Comparison of ENCODE assay signal across 13 cellular contexts in genomic region chr14:21281932-21282331, GRCh38. TPM values are rescaled to one million over a fixed set of nuclear protein-coding genes. Genes with fewer than 3 reads are reported as not detected.
"Had no signal": no experiment of that assay in that cellular context is flagged by ENCODE, and none has a peak within 500 bp of the region (broad histone marks: within the 10 kb centered on the region; RNA-seq: fewer than 3 reads in every experiment).

No MANE protein-coding gene starts in this region.

RNA-seq across cellular contexts. Expression of gene RPGRIP1, which starts 2.0 kb away (rescaled TPM):
- total RNA-seq: activated B cell treated with CpG ODN at 0.5 μM for 24 hours; activated CD4-positive, alpha-beta T cell treated with anti-CD3 and anti-CD28 coated beads, Interleukin-2, amount 10 ng/mL, durations not matched to agents 24 days and 14 days; activated CD8-positive, alpha-beta memory T cell treated with anti-CD3 and anti-CD28 coated beads for 36 hours; activated CD8-positive, alpha-beta T cell treated with anti-CD3 and anti-CD28 coated beads for 36 hours; activated naive CD4-positive, alpha-beta T cell treated with anti-CD3 and anti-CD28 coated beads for 36 hours; activated naive CD4-positive, alpha-beta T cell treated with anti-CD3 and anti-CD28 coated beads, Interleukin-2, amount 50 U/mL, for 72 hours; activated T-cell treated with anti-CD3 and anti-CD28 coated beads, Interleukin-2, amount 50 U/mL, for 72 hours; activated T-helper 1 cell treated with anti-CD3 and anti-CD28 coated beads, Interleukin-12 subunit alpha, Interleukin-12 subunit beta, Interleukin-2, Interleukin-4 antibody, amounts not matched to agents 30 ng/mL and 10 ng/mL and 1 ng/mL, durations not matched to agents 14 hours and 24 hours and 36 hours; activated T-helper 17 cell treated with anti-CD3 and anti-CD28 coated beads, Interleukin-2, amount 50 U/mL, for 72 hours; astrocyte; body of pancreas; cardiac septum; T-helper 2 cell treated with Interferon-gamma antibody and Interleukin-4, amounts not matched to agents 100 ng/mL and 5 ng/mL, for 36 hours had no signal
